8 cellular contexts compared by ENCODE assay signal in genomic region chr12:9064201-9064814, GRCh38. TPM values are rescaled to one million over a fixed set of nuclear protein-coding genes. Genes with fewer than 3 reads are reported as not detected.
DNase-seq lines count a peak whose midpoint lies in the region; ATAC-seq and TF ChIP-seq lines count a peak whose summit lies in the region.

No MANE protein-coding gene starts in this region.

- TF ChIP-seq POLR2A in Peyer's patch (IDR thresholded peaks at IDR 0.05) (peak; percentile 33 to 62), thyroid gland (IDR thresholded peaks at IDR 0.05) (peak in 1 of 2 donors; percentile 81)

- in situ Hi-C loops in G401 (cut with HindIII; ENCODE audit: low sequenced_read_pairs), result no loop called here

- TF ChIP-seq CTCF in Peyer's patch (IDR thresholded peaks at IDR 0.05) (peak in 4 of 6 experiments; percentile 36 to 61 (median 46)), thyroid gland (IDR thresholded peaks at IDR 0.05) (peak in 3 of 6 experiments; percentile 45 to 48 (median 45))

- no peaks in the 10 kb centered on the region for H3K27me3 ChIP-seq in Peyer's patch
- H3K27me3 ChIP-seq in neuron (ENCODE audit: insufficient read depth, low read length), result no peaks in the 10 kb centered on the region
- H3K27me3 ChIP-seq in thyroid gland, result no peaks in the 10 kb centered on the region

- H3K27ac ChIP-seq in Peyer's patch, result peak overlapping the region; percentile 72 to 97 (median 94)
- H3K27ac ChIP-seq in thyroid gland, result peak overlapping the region; percentile 98 to 99 (median 99)

- peaks cover 0 to 7% (median 0%) of the 10 kb centered on the region in 4 donors for H3K4me1 ChIP-seq in Peyer's patch
- peaks cover 8% of the 10 kb centered on the region for H3K4me1 ChIP-seq in neuron (ENCODE audit: insufficient read depth, low read length)
- peaks cover 7% of the 10 kb centered on the region in 2 donors for H3K4me1 ChIP-seq in thyroid gland

- peak overlapping the region in 1 of 2 donors; percentile 66 for H3K27ac Mint-ChIP-seq in activated naive CD4-positive, alpha-beta T cell treated with anti-CD3 and anti-CD28 coated beads, Interleukin-2, amount 50 U/mL, for 72 hours

- H3K36me3 ChIP-seq in Peyer's patch, result peaks cover 0 to 3% (median 0%) of the 10 kb centered on the region in 3 donors
- H3K36me3 ChIP-seq in neuron (ENCODE audit: insufficient read depth, low read length), result peaks cover 19% of the 10 kb centered on the region
- peaks cover 0 to 6% of the 10 kb centered on the region in 2 donors for H3K36me3 ChIP-seq in thyroid gland

- intact Hi-C loops in thyroid gland (cut with DNase I), result no loop called here

- whole genome bisulfite sequencing in thyroid gland, 2 donors, result 0 to 28% methylated on average over 18 to 21 of the region's 51 CpGs

- peak overlapping the region; percentile 95 for H2AFZ ChIP-seq in neuron (ENCODE audit: low read depth, low read length)

- DNase-seq in G401 (ENCODE audit: low spot score) (peak; percentile 56), Peyer's patch (peak; percentile 52 to 82 (median 73)), germinal center (ENCODE audit: low spot score) (peak; percentile 46), thyroid gland (peak; percentile 71 to 74)
- DNase-seq in activated naive CD4-positive, alpha-beta T cell treated with anti-CD3 and anti-CD28 coated beads, Interleukin-2, amount 50 U/mL, for 72 hours (ENCODE audit: low spot score in 2 of 2), result peak; percentile 49 to 59

- H3K9me3 ChIP-seq in Peyer's patch (no peaks in the 10 kb centered on the region), neuron (ENCODE audit: low read length) (no peaks in the 10 kb centered on the region), thyroid gland (no peaks in the 10 kb centered on the region)

- peaks cover 0 to 5% of the 10 kb centered on the region in 2 donors for H3K9me3 Mint-ChIP-seq in activated naive CD4-positive, alpha-beta T cell treated with anti-CD3 and anti-CD28 coated beads, Interleukin-2, amount 50 U/mL, for 72 hours

- peak overlapping the region; percentile 61 to 88 (median 76) for H3K4me3 ChIP-seq in Peyer's patch
- H3K4me3 ChIP-seq in neuron (ENCODE audit: low read length), result peak overlapping the region; percentile 48
- H3K4me3 ChIP-seq in thyroid gland (replicated peaks in 1 of 3), result peak overlapping the region; percentile 50 to 95 (median 80)

- peaks cover 4 to 14% of the 10 kb centered on the region in 2 donors for H3K36me3 Mint-ChIP-seq in activated naive CD4-positive, alpha-beta T cell treated with anti-CD3 and anti-CD28 coated beads, Interleukin-2, amount 50 U/mL, for 72 hours

- peak; percentile 79 for ATAC-seq in HG03159 (IDR thresholded peaks at IDR 0.05; ENCODE audit: unreplicated experiment)
- ATAC-seq in activated naive CD4-positive, alpha-beta T cell treated with anti-CD3 and anti-CD28 coated beads, Interleukin-2, amount 50 U/mL, for 72 hours, result peak; percentile 89 to 94
- no peak for ATAC-seq in HG03039 (IDR thresholded peaks at IDR 0.05; ENCODE audit: unreplicated experiment)

RNA-seq across cellular contexts. Expression of gene A2M, which starts 51.4 kb away (rescaled TPM):
- total RNA-seq in G401 (2014; rRNA removed; shearing (Covaris generic)), result not detected in 2 replicates
- 100 to 1,000 TPM in 1 of 4 donors, 10 to 100 TPM in 3; 39.8 to 201 (median 88.8) TPM for total RNA-seq in Peyer's patch
- total RNA-seq in activated naive CD4-positive, alpha-beta T cell treated with anti-CD3 and anti-CD28 coated beads, Interleukin-2, amount 50 U/mL, for 72 hours, result under 1 TPM in 1 of 2 donors, not detected in 1; 0.14 TPM
- 100 to 1,000 TPM; 124 to 345 (median 219) TPM for total RNA-seq in thyroid gland

Comparison
In these comparisons a context has a peak if more than half of its experiments do, and no peak if none do; other contexts are left out.
1. RNA of gene A2M, which starts 51.4 kb away (total RNA-seq): 124 to 345 TPM in thyroid gland and 39.8 to 201 TPM in Peyer's patch; 0.14 TPM in activated naive CD4-positive, alpha-beta T cell treated with anti-CD3 and anti-CD28 coated beads, Interleukin-2, amount 50 U/mL, for 72 hours and not detected in G401; every median in the first group is over 10 times any median in the second.
2. Peak in every context shown above with its lines, with median percentiles within 50 percentile points of each other: DNase-seq and H3K4me3 ChIP-seq.